In the genomic region with DNA sequence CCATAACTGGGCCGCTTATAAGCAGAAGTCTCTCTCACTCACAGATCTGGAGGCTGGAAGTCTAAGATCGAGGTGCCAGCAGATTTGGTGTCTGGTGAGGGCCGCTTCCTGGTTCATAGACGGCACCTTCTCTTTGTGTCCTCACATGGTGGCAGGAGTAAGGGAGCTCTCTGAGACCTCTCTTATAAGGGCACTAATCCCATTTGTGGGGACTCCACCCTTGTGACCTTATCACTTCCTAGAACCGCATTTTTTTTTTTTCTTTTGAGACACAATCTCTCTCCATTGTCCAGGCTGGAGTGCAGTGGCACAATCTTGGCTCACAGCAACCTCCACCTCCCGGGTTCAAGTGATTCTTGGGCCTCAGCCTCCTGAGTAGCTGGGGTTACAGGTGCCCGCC, we compare ENCODE assay signal across 17 cellular contexts. TPM values are rescaled to one million over a fixed set of nuclear protein-coding genes. Genes with fewer than 3 reads are reported as not detected.
DNase-seq lines count a peak whose midpoint lies in the region; ATAC-seq, FAIRE-seq and TF ChIP-seq lines count a peak whose summit lies in the region.
"Had no signal": no experiment of that assay in that cellular context is flagged by ENCODE, and none has a peak within 500 bp of the region (broad histone marks: within the 10 kb centered on the region; RNA-seq: fewer than 3 reads in every experiment).

No MANE protein-coding gene starts in this region.

- peak overlapping the region; percentile 9; the same call in 1 of the 2 replicates for H3K4me3 ChIP-seq in K562
- H3K4me3 ChIP-seq in testis: no peak overlapping the region
- H3K4me3 ChIP-seq: BLaER1 treated with 17β-estradiol and CSF1 and Interleukin-3, amounts not matched to agents 10 nM and 100 nM; GM12878; GM23248 had no signal

- TF ChIP-seq POLR2A in K562 (conservative IDR thresholded peaks at IDR 0.05): no peak
- no peak for TF ChIP-seq POLR2A in testis (IDR thresholded peaks at IDR 0.05)

- in situ Hi-C loops in K562 (cut with MboI): no loop called here

- H3K9me1 ChIP-seq in K562 (ENCODE audit: control insufficient read depth, insufficient read depth, low read length): no peaks in the 10 kb centered on the region

- no peak for TF ChIP-seq CTCF in C4-2B (conservative IDR thresholded peaks at IDR 0.05)
- TF ChIP-seq CTCF in K562 (IDR thresholded peaks at IDR 0.05 in 2 of 3, conservative IDR thresholded peaks at IDR 0.05 in 1 of 3; ENCODE audit: insufficient read depth in 2 of 3, low read depth in 1 of 3, low read length in 3 of 3): no peak
- TF ChIP-seq CTCF in testis (IDR thresholded peaks at IDR 0.05): no peak

- intact Hi-C loops in K562 (cut with micrococcal nuclease): no loop called here
- intact Hi-C loops in testis (cut with DNase I; ENCODE audit: low total_unique reads): no loop called here
- intact Hi-C loops in posterior vena cava (cut with DNase I): no loop called here

- CTCF ChIA-PET in K562 (lab: Yijun Ruan, JAX; ENCODE audit: low intra/inter-chr PET ratio): no interaction called here

- H3K9me3 ChIP-seq in K562 (replicated peaks; ENCODE audit: control insufficient read depth, insufficient read depth, low read depth, low read length) (peaks cover 3% of the 10 kb centered on the region; the same call in 1 of the 2 replicates), testis (no peaks in the 10 kb centered on the region)

- peak overlapping the region; percentile 22; the same call in 1 of the 2 replicates for H3K27ac ChIP-seq in C4-2B
- peak overlapping the region; percentile 82 for H3K27ac ChIP-seq in K562 (ENCODE audit: extremely low read depth, low read depth, low read length)
- H3K27ac ChIP-seq in testis: peak overlapping the region; percentile 52 to 72
- H3K27ac ChIP-seq: BLaER1 treated with 17β-estradiol and CSF1 and Interleukin-3, amounts not matched to agents 10 nM and 100 nM; GM23248 had no signal

- H3K27me3 ChIP-seq in K562 (ENCODE audit: control insufficient read depth in 2 of 2, insufficient read depth in 2 of 2, low read length in 2 of 2) (no peaks in the 10 kb centered on the region), testis (no peaks in the 10 kb centered on the region)
- H3K27me3 ChIP-seq: BLaER1 treated with 17β-estradiol and CSF1 and Interleukin-3, amounts not matched to agents 10 nM and 100 nM had no signal

- peak overlapping the region; percentile 36; the same call in 1 of the 2 replicates for H2AFZ ChIP-seq in K562 (ENCODE audit: low read depth, low read length)
- H2AFZ ChIP-seq: GM23248 had no signal

- H3K4me1 ChIP-seq in K562 (replicated peaks in 1 of 2; ENCODE audit: control insufficient read depth in 2 of 2, insufficient read depth in 2 of 2, low read length in 2 of 2) (peaks cover 40 to 55% of the 10 kb centered on the region in 2 experiments), testis (peaks cover 25% of the 10 kb centered on the region)

- no peak for TF ChIP-seq RAD21 in K562 (CRISPR knock-in tag; conservative IDR thresholded peaks at IDR 0.05 in 1 of 2, IDR thresholded peaks at IDR 0.05 in 1 of 2)

- peaks cover 92% of the 10 kb centered on the region for H3K79me2 ChIP-seq in K562 (ENCODE audit: control insufficient read depth, insufficient read depth, low read length)

- H3K4me2 ChIP-seq in K562 (ENCODE audit: insufficient read depth, low read length): peak overlapping the region; percentile 70
- H3K4me2 ChIP-seq: BLaER1 treated with 17β-estradiol and CSF1 and Interleukin-3, amounts not matched to agents 10 nM and 100 nM had no signal

- peaks cover 15% of the 10 kb centered on the region; the same call in 1 of the 2 replicates for H4K20me1 ChIP-seq in K562 (replicated peaks; ENCODE audit: control insufficient read depth, insufficient read depth, low read length)

- peak; percentile 29 for ATAC-seq in K562
- ATAC-seq: GM12878, HCT116 had no signal

- no TSS peak for BruUV-seq in K562 (replicated peaks; lab: Mats Ljungman, UMichigan)

- peak overlapping the region; percentile 22 to 77; a peak in 3 of 4 replicates for H3K9ac ChIP-seq in K562 (ENCODE audit: insufficient read depth in 1 of 2, low read depth in 2 of 2, low read length in 2 of 2)
- H3K9ac ChIP-seq: BLaER1 treated with 17β-estradiol and CSF1 and Interleukin-3, amounts not matched to agents 10 nM and 100 nM; GM23248 had no signal

- H3K36me3 ChIP-seq in K562 (ENCODE audit: control insufficient read depth, insufficient read depth, low read length) (peaks cover 65% of the 10 kb centered on the region), testis (ENCODE audit: low read depth, missing control alignments) (no peaks in the 10 kb centered on the region)

- FAIRE-seq in K562 (lab: Jason Lieb, UNC): peak; percentile 65
- FAIRE-seq: GM12878, H54 had no signal

- 35% methylated on average over 7 of the region's 7 CpGs for WGBS in K562 (ENCODE audit: insufficient coverage, low coverage, missing lambda C conversion rate)
- WGBS in testis, 2 donors: 76 to 92% methylated on average over 7 of the region's 7 CpGs

- POLR2A ChIA-PET in K562 (lab: Yijun Ruan, JAX): interaction anchor here (1.3 kb wide), 1 partner anchor 85 kb away, joined by 3 read pairs; the partner anchor contains the start of gene GDI2

- TF ChIP-seq EP300 in K562 (IDR thresholded peaks at IDR 0.05; ENCODE audit: low read length): no peak

- peak; percentile 30 for DNase-seq in activated CD8-positive, alpha-beta memory T cell treated with anti-CD3 and anti-CD28 coated beads, Interleukin-2, amount 50 U/mL, for 48 hours
- no peak for DNase-seq in activated CD8-positive, alpha-beta memory T cell treated with anti-CD3 and anti-CD28 coated beads, Interleukin-2, amount 50 U/mL, for 4 hours
- DNase-seq in K562 (ENCODE audit: extremely low read depth in 1 of 4, low spot score in 3 of 4) (peak in 1 of 4 experiments; percentile 66), testis (no peak), posterior vena cava (ENCODE audit: low spot score) (no peak), SHP77 (lab: John Stamatoyannopoulos, UW) (no peak)
- DNase-seq: 8988T; AML-193; CD4-positive, alpha-beta memory T cell; DMS79; GM23248; IMR-90 had no signal

TF ChIP-seq in K562, 482 proteins besides CTCF, POLR2A, EP300 and RAD21 (continues in another document):
- TF ChIP-seq, protein P1, sequence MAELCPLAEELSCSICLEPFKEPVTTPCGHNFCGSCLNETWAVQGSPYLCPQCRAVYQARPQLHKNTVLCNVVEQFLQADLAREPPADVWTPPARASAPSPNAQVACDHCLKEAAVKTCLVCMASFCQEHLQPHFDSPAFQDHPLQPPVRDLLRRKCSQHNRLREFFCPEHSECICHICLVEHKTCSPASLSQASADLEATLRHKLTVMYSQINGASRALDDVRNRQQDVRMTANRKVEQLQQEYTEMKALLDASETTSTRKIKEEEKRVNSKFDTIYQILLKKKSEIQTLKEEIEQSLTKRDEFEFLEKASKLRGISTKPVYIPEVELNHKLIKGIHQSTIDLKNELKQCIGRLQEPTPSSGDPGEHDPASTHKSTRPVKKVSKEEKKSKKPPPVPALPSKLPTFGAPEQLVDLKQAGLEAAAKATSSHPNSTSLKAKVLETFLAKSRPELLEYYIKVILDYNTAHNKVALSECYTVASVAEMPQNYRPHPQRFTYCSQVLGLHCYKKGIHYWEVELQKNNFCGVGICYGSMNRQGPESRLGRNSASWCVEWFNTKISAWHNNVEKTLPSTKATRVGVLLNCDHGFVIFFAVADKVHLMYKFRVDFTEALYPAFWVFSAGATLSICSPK (IDR thresholded peaks at IDR 0.05; ENCODE audit: borderline replicate concordance): no peak

RNA-seq across cellular contexts. Expression of gene FBH1, which starts 8.1 kb away (rescaled TPM):
- 410 and 519 TPM in 2 replicates for total RNA-seq in K562 (2011; cell fraction: chromatin; rRNA removed; ENCODE audit: low replicate concordance)
- 208 and 256 TPM in 2 replicates for total RNA-seq in K562 (2011; cell fraction: nucleolus; rRNA removed)
- total RNA-seq in K562 (2011; cell fraction: nucleoplasm; rRNA removed): 298 and 374 TPM in 2 replicates
- total RNA-seq in K562 (2014; rRNA removed): 80.6 and 87.9 TPM in 2 replicates
- 77.7 and 77.8 TPM in 2 replicates for total RNA-seq in K562 (2014; rRNA removed; fragmentation: Illumina TruSeq; extraction: Trizol)
- total RNA-seq in K562 (2015; rRNA removed; fragmentation: Illumina TruSeq; extraction: Trizol): 107 and 108 TPM in 2 replicates
- 93.5 and 95.1 TPM in 2 replicates for total RNA-seq in K562 (2021)
- 85.6 and 89.2 TPM in 2 replicates for polyA plus RNA-seq in K562 (2011; rRNA removed)
- polyA plus RNA-seq in K562 (2011; cell fraction: cytosol; rRNA removed): 69.8 and 73.7 TPM in 2 replicates
- 239 and 245 TPM in 2 replicates for polyA plus RNA-seq in K562 (2011; cell fraction: nucleus; rRNA removed)
- polyA plus RNA-seq in K562 (2012): 54.6 and 57.0 TPM in 2 replicates
- 66.3 and 70.1 TPM in 2 replicates for polyA plus RNA-seq in K562 (2014; fragmentation: Illumina TruSeq; extraction: Trizol)
- 10 to 100 TPM; 13.4 to 23.4 TPM for polyA plus RNA-seq in K562 (2014; fragmentation: Nextera tagmentation; extraction: Ambion mirVana)
- polyA plus RNA-seq in K562 (2014; rRNA removed): 69.7 and 73.1 TPM in 2 replicates
- polyA minus RNA-seq in K562 (2011; rRNA and poly(A)+ RNA removed): 138 and 191 TPM in 2 replicates
- polyA minus RNA-seq in K562 (2011; cell fraction: cytosol; rRNA and poly(A)+ RNA removed): 70.7 and 86.7 TPM in 2 replicates
- 79.0 and 120 TPM in 2 replicates for polyA minus RNA-seq in K562 (2011; cell fraction: nucleus; rRNA and poly(A)+ RNA removed)
- total RNA-seq in testis: 100 to 1,000 TPM; 174 to 203 TPM
- 91.6 TPM for polyA plus RNA-seq in testis (ENCODE audit: insufficient read depth, low read depth, low replicate concordance)
- 10 to 100 TPM; 75.1 to 78.6 TPM for total RNA-seq in posterior vena cava

RNA-seq across cellular contexts. Expression of gene ANKRD16, which starts 8.5 kb away (rescaled TPM):
- 39.2 and 65.1 TPM in 2 replicates for total RNA-seq in K562 (2011; cell fraction: chromatin; rRNA removed; ENCODE audit: low replicate concordance)
- total RNA-seq in K562 (2011; cell fraction: nucleolus; rRNA removed): 44.0 and 45.9 TPM in 2 replicates
- 34.3 and 35.3 TPM in 2 replicates for total RNA-seq in K562 (2011; cell fraction: nucleoplasm; rRNA removed)
- total RNA-seq in K562 (2014; rRNA removed) (14.6 and 17.8 TPM in 2 replicates), K562 (2014; rRNA removed; fragmentation: Illumina TruSeq; extraction: Trizol) (4.1 and 4.2 TPM in 2 replicates), K562 (2015; rRNA removed; fragmentation: Illumina TruSeq; extraction: Trizol) (9.0 and 9.5 TPM in 2 replicates), K562 (2021) (13.9 and 14.2 TPM in 2 replicates), testis (10 to 100 TPM; 30.3 to 32.1 TPM), posterior vena cava (1 to 10 TPM; 3.6 to 4.5 TPM)
- polyA plus RNA-seq in K562 (2011; rRNA removed) (16.0 and 21.9 TPM in 2 replicates), K562 (2014; fragmentation: Illumina TruSeq; extraction: Trizol) (8.6 and 8.9 TPM in 2 replicates), K562 (2014; fragmentation: Nextera tagmentation; extraction: Ambion mirVana) (1 to 10 TPM; 1.5 to 2.2 TPM), K562 (2014; rRNA removed) (10.4 and 11.6 TPM in 2 replicates), testis (ENCODE audit: insufficient read depth, low read depth, low replicate concordance) (14.2 TPM)
- polyA plus RNA-seq in K562 (2011; cell fraction: cytosol; rRNA removed): 19.2 and 19.7 TPM in 2 replicates
- 62.2 and 65.6 TPM in 2 replicates for polyA plus RNA-seq in K562 (2011; cell fraction: nucleus; rRNA removed)
- polyA plus RNA-seq in K562 (2012): 9.1 and 10.1 TPM in 2 replicates
- 13.3 and 18.5 TPM in 2 replicates for polyA minus RNA-seq in K562 (2011; rRNA and poly(A)+ RNA removed)
- 6.7 and 11.4 TPM in 2 replicates for polyA minus RNA-seq in K562 (2011; cell fraction: cytosol; rRNA and poly(A)+ RNA removed)
- polyA minus RNA-seq in K562 (2011; cell fraction: nucleus; rRNA and poly(A)+ RNA removed): 19.4 and 22.5 TPM in 2 replicates

Comparison
In these comparisons a context has a peak if more than half of its experiments do, and no peak if none do; other contexts are left out.
1. H3K27ac ChIP-seq: peak in every context shown above with its lines; median percentile 82 in K562; 62 in testis; 22 in C4-2B.